In the genomic region with DNA sequence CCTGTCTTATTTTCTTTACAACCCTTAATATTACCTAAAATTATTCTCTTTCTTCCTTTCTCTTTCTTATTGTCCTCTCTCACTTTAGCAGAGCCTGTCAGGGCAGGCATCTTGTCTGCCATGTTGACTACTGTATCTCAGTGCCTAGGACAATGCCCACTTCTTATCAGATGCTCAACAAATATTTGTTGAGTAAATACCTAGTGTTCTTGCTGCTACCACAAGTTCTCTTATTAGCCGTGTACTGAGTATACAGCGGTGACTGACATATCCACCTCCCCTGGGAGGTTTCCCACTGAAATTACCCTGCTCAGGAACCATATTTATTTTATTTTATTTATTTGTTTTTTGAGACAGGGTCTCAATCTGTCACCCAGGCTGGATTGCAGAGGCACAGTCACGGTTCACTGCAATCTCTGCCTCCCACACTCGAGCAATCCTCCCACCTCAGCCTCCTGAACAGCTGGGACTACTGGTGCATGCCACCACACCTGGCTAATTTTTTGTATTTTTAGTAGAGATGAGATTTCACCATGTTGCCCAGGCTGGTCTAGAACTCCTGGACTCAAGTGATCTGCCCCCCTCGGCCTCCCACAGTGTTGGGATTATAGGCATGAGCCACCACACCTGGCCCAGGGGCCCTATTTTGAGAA, we compare ENCODE assay signal across 16 cellular contexts. TPM values are rescaled to one million over a fixed set of nuclear protein-coding genes. Genes with fewer than 3 reads are reported as not detected.
DNase-seq lines count a peak whose midpoint lies in the region; ATAC-seq and TF ChIP-seq lines count a peak whose summit lies in the region.
"Had no signal": no experiment of that assay in that cellular context is flagged by ENCODE, and none has a peak within 500 bp of the region (broad histone marks: within the 10 kb centered on the region; RNA-seq: fewer than 3 reads in every experiment).

No MANE protein-coding gene starts in this region.

- TF ChIP-seq CTCF in progenitor cell of endocrine pancreas (IDR thresholded peaks at IDR 0.05; ENCODE audit: unreplicated experiment) = no peak
- no peak for TF ChIP-seq CTCF in mammary epithelial cell (conservative IDR thresholded peaks at IDR 0.05 in 1 of 2, IDR thresholded peaks at IDR 0.05 in 1 of 2; ENCODE audit: extremely low read depth in 1 of 2, insufficient read depth in 1 of 2, low read depth in 1 of 2, low read length in 2 of 2)

- H3K36me3 ChIP-seq in MG63 (no peaks in the 10 kb centered on the region), mammary epithelial cell (ENCODE audit: insufficient read depth, low read length) (no peaks in the 10 kb centered on the region)
- H3K36me3 ChIP-seq: BE2C, colonic mucosa, right atrium auricular region had no signal

- in situ Hi-C loops in mammary epithelial cell (cut with MboI; ENCODE audit: low sequenced_read_pairs in 2 of 2) = no loop called here

- H4K20me1 ChIP-seq in mammary epithelial cell (ENCODE audit: insufficient read depth, low read length) = no peaks in the 10 kb centered on the region

- H3K27me3 Mint-ChIP-seq in progenitor cell of endocrine pancreas = peaks cover 45% of the 10 kb centered on the region

- no peak overlapping the region for H3K4me3 ChIP-seq in MG63
- H3K4me3 ChIP-seq in mammary epithelial cell (replicated peaks in 1 of 3; ENCODE audit: insufficient read depth in 1 of 3, low read depth in 2 of 3, low read length in 3 of 3) = no peak overlapping the region
- H3K4me3 ChIP-seq: colonic mucosa, right atrium auricular region had no signal

- 78% methylated on average over 5 of the region's 5 CpGs for WGBS in mammary epithelial cell (ENCODE audit: low coverage, missing lambda C conversion rate)

- H3K4me3 Mint-ChIP-seq in progenitor cell of endocrine pancreas (ENCODE audit: low read depth) = no peak overlapping the region
- H3K4me3 Mint-ChIP-seq: memory B cell, neural crest cell had no signal

- DNase-seq in NAMALWA (ENCODE audit: low spot score) (peak; percentile 9), progenitor cell of endocrine pancreas (ENCODE audit: low spot score, unreplicated experiment) (no peak), MG63 (no peak), epidermal melanocyte (ENCODE audit: insufficient read length, low spot score) (no peak), mammary epithelial cell (no peak)
- DNase-seq: activated CD4-positive, alpha-beta T cell treated with anti-CD3 and anti-CD28 coated beads for 1 hour; activated naive CD4-positive, alpha-beta T cell treated with Interleukin-2 at 50 U/mL for 16 hours; BE2C; colonic mucosa; DMS79 had no signal

- no peaks in the 10 kb centered on the region for H3K79me2 ChIP-seq in mammary epithelial cell (ENCODE audit: insufficient read depth, low read length)

- ATAC-seq in GM18858 (IDR thresholded peaks at IDR 0.05; ENCODE audit: unreplicated experiment) = peak; percentile 40
- peak; percentile 57 for ATAC-seq in GM21717 (IDR thresholded peaks at IDR 0.05; ENCODE audit: unreplicated experiment)
- ATAC-seq: Right ventricle myocardium inferior had no signal

- dilution Hi-C loops in mammary epithelial cell (cut with HindIII; ENCODE audit: low sequenced_read_pairs) = no loop called here

- intact Hi-C loops in mammary epithelial cell (cut with micrococcal nuclease) = no loop called here

- H3K9ac ChIP-seq in mammary epithelial cell (ENCODE audit: insufficient read depth, low read length) = no peak overlapping the region

- H3K4me1 ChIP-seq in mammary epithelial cell (ENCODE audit: insufficient read depth, low read length) = peaks cover 13% of the 10 kb centered on the region
- H3K4me1 ChIP-seq: BE2C, colonic mucosa, right atrium auricular region had no signal

- H3K27me3 ChIP-seq in MG63 (no peaks in the 10 kb centered on the region), mammary epithelial cell (ENCODE audit: insufficient read depth, low read length) (no peaks in the 10 kb centered on the region)
- H3K27me3 ChIP-seq: BE2C, colonic mucosa, right atrium auricular region had no signal

- BruUV-seq in mammary epithelial cell (replicated peaks; lab: Mats Ljungman, UMichigan) = no TSS peak

- CTCF ChIA-PET in mammary epithelial cell (lab: Charles Lee; ENCODE audit: low non-redundant PET) = no interaction called here

- H3K9me3 ChIP-seq in MG63 (no peaks in the 10 kb centered on the region), mammary epithelial cell (replicated peaks; ENCODE audit: insufficient read depth, low read length) (no peaks in the 10 kb centered on the region)
- H3K9me3 ChIP-seq: BE2C, colonic mucosa, right atrium auricular region had no signal

- no peak overlapping the region for H2AFZ ChIP-seq in mammary epithelial cell (ENCODE audit: low read depth, low read length)

- no peak overlapping the region for H3K4me2 ChIP-seq in mammary epithelial cell (ENCODE audit: insufficient read depth, low read depth, low read length)

- H3K36me3 Mint-ChIP-seq in progenitor cell of endocrine pancreas (ENCODE audit: insufficient read depth) = no peaks in the 10 kb centered on the region
- H3K36me3 Mint-ChIP-seq: memory B cell had no signal

- H3K27ac Mint-ChIP-seq in progenitor cell of endocrine pancreas = peak overlapping the region; percentile 56
- H3K27ac Mint-ChIP-seq: memory B cell had no signal

- H3K4me1 Mint-ChIP-seq in progenitor cell of endocrine pancreas (ENCODE audit: low read depth) = peaks cover 5% of the 10 kb centered on the region
- H3K4me1 Mint-ChIP-seq: neural crest cell had no signal

- no peaks in the 10 kb centered on the region for H3K9me3 Mint-ChIP-seq in progenitor cell of endocrine pancreas (ENCODE audit: low read depth)
- H3K9me3 Mint-ChIP-seq: memory B cell, neural crest cell had no signal

- H3K27ac ChIP-seq in mammary epithelial cell (ENCODE audit: insufficient read depth, low read depth, low read length) = no peak overlapping the region
- H3K27ac ChIP-seq: colonic mucosa, right atrium auricular region had no signal

RNA-seq across cellular contexts. Expression of a gene that starts 6.7 kb away (rescaled TPM):
- 2.5 and 6.1 TPM in 2 replicates for total RNA-seq in progenitor cell of endocrine pancreas
- 0.20 TPM in 1 of 2 replicates, not detected in the other for total RNA-seq in MG63 (2014; rRNA removed; shearing (Covaris generic); ENCODE audit: low replicate concordance)
- total RNA-seq in mammary epithelial cell = 1 to 10 TPM in 1 of 2 donors, under 1 TPM in 1; 0.83 to 2.0 TPM
- polyA plus RNA-seq in mammary epithelial cell = 0.53 TPM
- not detected for polyA minus RNA-seq in mammary epithelial cell
- total RNA-seq: Right ventricle myocardium inferior had no signal

RNA-seq across cellular contexts. Expression of a gene that starts 15.2 kb away (rescaled TPM):
- total RNA-seq in progenitor cell of endocrine pancreas (64.2 and 71.4 TPM in 2 replicates), mammary epithelial cell (10 to 100 TPM; 16.9 to 22.5 TPM)
- total RNA-seq in MG63 (2014; rRNA removed; shearing (Covaris generic); ENCODE audit: low replicate concordance) = 7.2 and 21.1 TPM in 2 replicates
- polyA plus RNA-seq in mammary epithelial cell = 7.0 TPM
- polyA minus RNA-seq in mammary epithelial cell = 3.7 TPM

RNA-seq across cellular contexts. Expression of a gene that starts 39.6 kb away (rescaled TPM):
- total RNA-seq in progenitor cell of endocrine pancreas (18.5 and 22.6 TPM in 2 replicates), mammary epithelial cell (10 to 100 TPM in 1 of 2 donors, 1 to 10 TPM in 1; 9.3 to 20.8 TPM)
- total RNA-seq in MG63 (2014; rRNA removed; shearing (Covaris generic); ENCODE audit: low replicate concordance) = 12.8 and 19.8 TPM in 2 replicates
- 10.2 TPM for polyA plus RNA-seq in mammary epithelial cell
- polyA minus RNA-seq in mammary epithelial cell = 17.7 TPM

RNA-seq across cellular contexts. Expression of a gene that starts 43.9 kb away (rescaled TPM):
- total RNA-seq in progenitor cell of endocrine pancreas = 25.5 and 27.8 TPM in 2 replicates
- total RNA-seq in MG63 (2014; rRNA removed; shearing (Covaris generic); ENCODE audit: low replicate concordance) = 13.1 and 17.7 TPM in 2 replicates
- 10 to 100 TPM; 17.0 to 24.1 TPM for total RNA-seq in mammary epithelial cell
- polyA plus RNA-seq in mammary epithelial cell = 15.5 TPM
- 12.0 TPM for polyA minus RNA-seq in mammary epithelial cell

RNA-seq across cellular contexts. Expression of a gene that starts 47.0 kb away (rescaled TPM):
- 77.0 and 78.1 TPM in 2 replicates for total RNA-seq in progenitor cell of endocrine pancreas
- total RNA-seq in MG63 (2014; rRNA removed; shearing (Covaris generic); ENCODE audit: low replicate concordance) = 40.8 and 53.9 TPM in 2 replicates
- 10 to 100 TPM; 70.5 to 76.2 TPM for total RNA-seq in mammary epithelial cell
- 79.1 TPM for polyA plus RNA-seq in mammary epithelial cell
- 22.9 TPM for polyA minus RNA-seq in mammary epithelial cell
